In the genomic region with DNA sequence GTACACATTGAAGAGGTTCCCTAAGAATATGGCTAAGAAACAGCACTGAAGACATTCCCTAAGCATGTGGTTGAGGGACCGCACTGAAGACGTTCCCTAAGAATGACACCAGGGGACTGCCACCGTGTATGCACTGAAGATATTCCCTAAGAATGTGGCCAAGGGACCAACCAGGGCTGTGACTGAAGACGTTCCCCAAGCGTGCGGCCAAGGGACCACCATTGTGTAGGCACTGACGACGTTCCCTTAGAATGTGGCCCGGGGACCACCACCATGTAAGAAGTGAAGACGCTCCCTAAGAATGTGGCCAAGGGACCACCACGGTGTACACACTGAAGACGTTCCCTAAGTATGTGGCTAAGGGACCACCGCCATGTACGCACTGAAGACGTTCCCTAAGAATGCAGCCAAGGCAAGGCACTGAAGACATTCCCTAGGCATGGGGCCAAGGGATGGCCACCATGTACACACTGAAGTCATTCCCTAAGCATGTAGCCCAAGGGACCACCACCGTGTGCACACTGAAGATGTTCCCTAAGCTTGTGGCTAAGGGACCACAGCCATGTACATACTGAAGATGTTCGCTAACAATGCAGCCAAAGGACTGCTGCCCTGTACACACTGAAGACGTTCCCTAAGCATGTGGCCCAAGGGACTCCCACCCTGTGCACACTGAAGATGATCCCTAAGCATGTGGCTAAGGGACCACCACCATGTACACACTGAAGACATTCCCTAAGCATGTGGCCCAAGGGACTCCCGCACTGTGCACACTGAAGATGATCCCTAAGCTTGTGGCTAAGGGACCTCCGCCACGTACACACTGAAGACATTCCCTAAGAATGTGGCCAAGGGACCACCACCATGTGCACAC, we compare ENCODE assay signal across 20 cellular contexts. TPM values are rescaled to one million over a fixed set of nuclear protein-coding genes. Genes with fewer than 3 reads are reported as not detected.
A peak's percentile ranks its signal among the peaks of the same experiment; 100 is the strongest.
DNase-seq lines count a peak whose midpoint lies in the region; ATAC-seq, FAIRE-seq and TF ChIP-seq lines count a peak whose summit lies in the region.
"Had no signal": no experiment of that assay in that cellular context is flagged by ENCODE, and none has a peak within 500 bp of the region (broad histone marks: within the 10 kb centered on the region; RNA-seq: fewer than 3 reads in every experiment).

No MANE protein-coding gene starts in this region.

- H3K9ac ChIP-seq in endodermal cell (ENCODE audit: extremely low read depth, low read length, poor library complexity, severe bottlenecking) (no peak overlapping the region), trophoblast cell (ENCODE audit: low read length) (no peak overlapping the region)

- no peaks in the 10 kb centered on the region for H3K27me3 ChIP-seq in RWPE2 (ENCODE audit: insufficient read depth, poor library complexity, severe bottlenecking)
- H3K27me3 ChIP-seq in endodermal cell (ENCODE audit: control insufficient read depth, insufficient read depth, low read length, poor library complexity, severe bottlenecking), result no peaks in the 10 kb centered on the region
- no peaks in the 10 kb centered on the region for H3K27me3 ChIP-seq in trophoblast cell (ENCODE audit: insufficient read depth, low read length)
- H3K27me3 ChIP-seq: BE2C, SJCRH30 had no signal

- H3K36me3 Mint-ChIP-seq in endodermal cell (ENCODE audit: low read depth), result peaks cover 28% of the 10 kb centered on the region
- H3K36me3 Mint-ChIP-seq in MCF 10A (ENCODE audit: insufficient read depth, unreplicated experiment), result peaks cover 9% of the 10 kb centered on the region

- H3K4me2 ChIP-seq in trophoblast cell (ENCODE audit: low read length), result no peak overlapping the region

- no peak overlapping the region for H4K8ac ChIP-seq in trophoblast cell (ENCODE audit: low read depth, low read length)

- H3K4me1 ChIP-seq in RWPE2 (ENCODE audit: insufficient read depth, poor library complexity, severe bottlenecking), result no peaks in the 10 kb centered on the region
- H3K4me1 ChIP-seq in endodermal cell (ENCODE audit: control insufficient read depth, insufficient read depth, low read length), result no peaks in the 10 kb centered on the region
- peaks cover 3 to 10% of the 10 kb centered on the region in 2 experiments for H3K4me1 ChIP-seq in trophoblast cell (ENCODE audit: control insufficient read depth in 1 of 2, insufficient read depth in 2 of 2, low read length in 2 of 2)
- H3K4me1 ChIP-seq: BE2C had no signal

- no peak overlapping the region for H4K12ac ChIP-seq in trophoblast cell (ENCODE audit: low read depth, low read length)

- no peak overlapping the region for H3K27ac ChIP-seq in RWPE2 (ENCODE audit: poor library complexity, severe bottlenecking)
- H3K27ac ChIP-seq in endodermal cell (ENCODE audit: low read depth, low read length), result no peak overlapping the region
- H3K27ac ChIP-seq in trophoblast cell (ENCODE audit: low read depth, low read length), result no peak overlapping the region
- H3K27ac ChIP-seq: SJCRH30 had no signal

- no peak overlapping the region for H2BK5ac ChIP-seq in trophoblast cell (ENCODE audit: low read depth, low read length, poor library complexity)

- H3K4me3 ChIP-seq in RWPE2 (ENCODE audit: severe bottlenecking), result no peak overlapping the region
- no peak overlapping the region for H3K4me3 ChIP-seq in endodermal cell (ENCODE audit: low read length)
- peak overlapping the region; percentile 47 for H3K4me3 ChIP-seq in trophoblast cell (ENCODE audit: low read depth, low read length)
- H3K4me3 ChIP-seq: HAP-1, SJCRH30 had no signal

- H3K27ac Mint-ChIP-seq in endodermal cell (no peak overlapping the region), MCF 10A (ENCODE audit: low read depth, unreplicated experiment) (no peak overlapping the region)
- H3K27ac Mint-ChIP-seq: CD4-positive, CD25-positive, alpha-beta regulatory T cell had no signal

- no TSS peak for BruUV-seq in MCF 10A (replicated peaks; lab: Mats Ljungman, UMichigan)

- no peak for DNase-seq in GM12891 (ENCODE audit: insufficient read length, low spot score)
- peak; percentile 51 for DNase-seq in RWPE2 (ENCODE audit: low spot score)
- peak; percentile 45 for DNase-seq in endodermal cell
- no peak for DNase-seq in trophoblast cell
- no peak for DNase-seq in midbrain (lab: John Stamatoyannopoulos, UW)
- no peak for DNase-seq in MCF 10A (ENCODE audit: unreplicated experiment)
- no peak for DNase-seq in stimulated activated CD4-positive, alpha-beta T cell treated with anti-CD3 and anti-CD28 coated beads, Interleukin-2, amount 100 ng/mL, for 24 hours
- DNase-seq: BE2C; CD4-positive, CD25-positive, alpha-beta regulatory T cell; DMS53; KBM-7; NCI-H187; NCI-H226; NCI-H524; NCI-H82; RPMI8226; SJCRH30 had no signal

- H4K91ac ChIP-seq in trophoblast cell (ENCODE audit: low read depth, low read length), result no peak overlapping the region

- H3K9me3 ChIP-seq in RWPE2 (ENCODE audit: severe bottlenecking) (no peaks in the 10 kb centered on the region), endodermal cell (ENCODE audit: control insufficient read depth, low read length) (peaks cover 8% of the 10 kb centered on the region), trophoblast cell (ENCODE audit: insufficient read depth, low read depth, low read length) (peaks cover 6% of the 10 kb centered on the region)
- H3K9me3 ChIP-seq: BE2C, HAP-1, SJCRH30 had no signal

- intact Hi-C loops in MCF 10A (cut with micrococcal nuclease), result no loop called here

- no peak overlapping the region for H3K14ac ChIP-seq in trophoblast cell (ENCODE audit: low read length)

- H3K79me2 ChIP-seq in trophoblast cell (ENCODE audit: control insufficient read depth, insufficient read depth, low read length, poor library complexity), result no peaks in the 10 kb centered on the region

- TF ChIP-seq CTCF in RWPE2 (IDR thresholded peaks at IDR 0.05; ENCODE audit: poor library complexity, severe bottlenecking), result no peak
- TF ChIP-seq CTCF in endodermal cell (conservative IDR thresholded peaks at IDR 0.05), result no peak
- TF ChIP-seq CTCF in MCF 10A (IDR thresholded peaks at IDR 0.05; ENCODE audit: unreplicated experiment), result no peak

- H3K4me3 Mint-ChIP-seq in endodermal cell, result no peak overlapping the region
- H3K4me3 Mint-ChIP-seq in MCF 10A (ENCODE audit: unreplicated experiment), result no peak overlapping the region
- H3K4me3 Mint-ChIP-seq: CD4-positive, CD25-positive, alpha-beta regulatory T cell had no signal

- POLR2A ChIA-PET in MCF 10A (lab: Yijun Ruan, JAX), result no interaction called here

- no peaks in the 10 kb centered on the region for H3K79me1 ChIP-seq in trophoblast cell (ENCODE audit: low read length)

- no peak overlapping the region for H2AK5ac ChIP-seq in trophoblast cell (ENCODE audit: low read length)

- no peak overlapping the region for H2BK120ac ChIP-seq in trophoblast cell (ENCODE audit: insufficient read depth, low read length, poor library complexity)

- H3K4ac ChIP-seq in trophoblast cell (ENCODE audit: low read depth, low read length), result no peak overlapping the region

- CTCF ChIA-PET in MCF 10A (lab: Yijun Ruan, JAX), result no interaction called here

- 92 to 94% methylated on average over 21 of the region's 21 CpGs for WGBS in endodermal cell (ENCODE audit: insufficient coverage in 1 of 2, insufficient read length in 1 of 2), 2 experiments
- no CpG with 5 or more reads among the region's 21 CpGs for WGBS in trophoblast cell (ENCODE audit: extremely low coverage, insufficient coverage, insufficient read length)

- H3K36me3 ChIP-seq in RWPE2 (ENCODE audit: low read depth) (0 out of 2 replicates have a peak, but pooled peaks cover 4% of the 10 kb centered on the region), endodermal cell (ENCODE audit: control insufficient read depth, insufficient read depth, low read length) (peaks cover 3% of the 10 kb centered on the region), trophoblast cell (ENCODE audit: control insufficient read depth in 1 of 2, insufficient read depth in 2 of 2, low read length in 2 of 2) (no peaks in the 10 kb centered on the region)
- H3K36me3 ChIP-seq: BE2C, HAP-1, SJCRH30 had no signal

- no peak overlapping the region for H2AFZ ChIP-seq in trophoblast cell (ENCODE audit: insufficient read depth, low read length, poor library complexity)

- TF ChIP-seq POLR2A in GM12891 (IDR thresholded peaks at IDR 0.05; ENCODE audit: low read depth, low read length), result no peak

- no peaks in the 10 kb centered on the region for H3K27me3 Mint-ChIP-seq in endodermal cell (ENCODE audit: insufficient read depth)
- no peaks in the 10 kb centered on the region for H3K27me3 Mint-ChIP-seq in MCF 10A (ENCODE audit: insufficient read depth, unreplicated experiment)
- H3K27me3 Mint-ChIP-seq: CD4-positive, CD25-positive, alpha-beta regulatory T cell had no signal

- no peak overlapping the region for H3K18ac ChIP-seq in trophoblast cell (ENCODE audit: low read length)

- FAIRE-seq in GM12891 (lab: Jason Lieb, UNC), result peak; percentile 76
- FAIRE-seq: A204.1 had no signal

- H2BK12ac ChIP-seq in trophoblast cell (ENCODE audit: low read length), result no peak overlapping the region

- H3K4me1 Mint-ChIP-seq in endodermal cell, result no peaks in the 10 kb centered on the region
- no peaks in the 10 kb centered on the region for H3K4me1 Mint-ChIP-seq in MCF 10A (ENCODE audit: insufficient read depth, unreplicated experiment)

- peaks cover 11% of the 10 kb centered on the region for H3K9me3 Mint-ChIP-seq in endodermal cell
- H3K9me3 Mint-ChIP-seq in MCF 10A (ENCODE audit: unreplicated experiment), result no peaks in the 10 kb centered on the region

- no peak overlapping the region for H3K23ac ChIP-seq in trophoblast cell (ENCODE audit: low read length)

- ATAC-seq in RWPE2 (ENCODE audit: low read depth), result no peak
- no peak for ATAC-seq in HG02938 (IDR thresholded peaks at IDR 0.05; ENCODE audit: unreplicated experiment)

TF ChIP-seq in GM12891, 5 proteins besides CTCF, POLR2A, EP300 and RAD21:
- TF ChIP-seq SPI1 (IDR thresholded peaks at IDR 0.05; ENCODE audit: low read depth, low read length) (no peak), POU2F2 (IDR thresholded peaks at IDR 0.05; ENCODE audit: low read depth, low read length) (no peak), PAX5 (IDR thresholded peaks at IDR 0.05; ENCODE audit: insufficient read depth, low read length, severe bottlenecking) (no peak), POLR2AphosphoS5 (IDR thresholded peaks at IDR 0.05; ENCODE audit: low read depth, low read length) (no peak), TAF1 (IDR thresholded peaks at IDR 0.05; ENCODE audit: low read depth, low read length) (no peak)
TF ChIP-seq in GM12891: peak in this region for 0.

RNA-seq across cellular contexts. Expression of a gene that starts 22.0 kb away (rescaled TPM):
- 19.1 TPM for polyA plus RNA-seq in GM12891 (2012; ENCODE audit: low read depth, missing spikeins)
- total RNA-seq in endodermal cell (10 to 100 TPM; 36.5 to 45.4 TPM), MCF 10A (2022) (23.9 and 26.5 TPM in 2 replicates)
- polyA plus RNA-seq in endodermal cell (2013, experiment 1 of 2), result 43.9 TPM
- 47.7 TPM for polyA plus RNA-seq in endodermal cell (2013, experiment 2 of 2)
- 17.6 and 17.7 TPM in 2 replicates for polyA plus RNA-seq in trophoblast cell (2013)

RNA-seq across cellular contexts. Expression of a gene that starts 22.0 kb away (rescaled TPM):
- polyA plus RNA-seq in GM12891 (2012; ENCODE audit: low read depth, missing spikeins), result 26.6 TPM
- total RNA-seq in endodermal cell (10 to 100 TPM; 55.8 to 71.9 TPM), MCF 10A (2022) (19.6 and 23.7 TPM in 2 replicates)
- 39.2 TPM for polyA plus RNA-seq in endodermal cell (2013, experiment 1 of 2)
- polyA plus RNA-seq in endodermal cell (2013, experiment 2 of 2), result 41.0 TPM
- polyA plus RNA-seq in trophoblast cell (2013), result 15.4 and 16.5 TPM in 2 replicates

Comparison
In these comparisons a context has a peak if more than half of its experiments do, and no peak if none do; other contexts are left out.
1. DNase-seq: peak in RWPE2 (single experiment) and endodermal cell (single experiment); none in GM12891 (single experiment), trophoblast cell (0 of 2), midbrain (single experiment), MCF 10A (single experiment) and stimulated activated CD4-positive, alpha-beta T cell treated with anti-CD3 and anti-CD28 coated beads, Interleukin-2, amount 100 ng/mL, for 24 hours (0 of 2).